In genomic region chr1:203142124-203142523, GRCh38 we compare ENCODE assay signal across 1 cellular context.
A peak's percentile ranks its signal among the peaks of the same experiment; 100 is the strongest.
TF ChIP-seq lines count a peak whose summit lies in the region.

No MANE protein-coding gene starts in this region.

TF ChIP-seq in K562, 482 proteins besides CTCF, POLR2A, EP300 and RAD21:
- TF ChIP-seq ZBTB2 (IDR thresholded peaks at IDR 0.05) (no peak), FOXA1 (IDR thresholded peaks at IDR 0.05; ENCODE audit: borderline replicate concordance) (no peak), RBM25 (IDR thresholded peaks at IDR 0.05; ENCODE audit: low read depth, low read length, severe bottlenecking) (peak; percentile 4), ZSCAN32 (CRISPR knock-in tag; IDR thresholded peaks at IDR 0.05) (no peak), ZKSCAN1 (IDR thresholded peaks at IDR 0.05; ENCODE audit: low read depth, low read length) (peak; percentile 66; the same call in 1 of the 2 replicates)
